In the genomic region with DNA sequence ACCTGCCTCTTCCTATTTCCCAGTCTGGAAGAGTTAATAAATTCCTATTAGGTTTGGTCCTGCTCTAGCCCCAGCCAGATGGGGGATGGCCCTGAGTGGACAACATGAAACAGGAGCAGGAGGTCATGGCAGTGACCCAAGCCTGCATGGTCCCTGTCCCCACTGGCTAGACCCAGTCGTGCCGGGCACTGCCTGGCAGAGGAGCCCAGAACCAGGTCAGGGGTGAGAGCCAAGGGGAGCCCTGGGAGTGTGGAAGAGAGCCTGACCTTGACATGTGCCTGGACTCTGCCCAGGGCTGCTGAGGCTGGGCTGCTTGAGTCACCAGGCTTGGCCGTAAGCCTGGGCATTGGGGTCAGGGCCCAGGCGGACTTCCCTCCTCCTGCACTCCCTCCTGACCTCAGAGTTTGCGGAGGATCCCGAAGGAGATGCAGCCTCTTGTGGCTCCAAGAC, we compare ENCODE assay signal across 17 cellular contexts. TPM values are rescaled to one million over a fixed set of nuclear protein-coding genes. Genes with fewer than 3 reads are reported as not detected.
DNase-seq lines count a peak whose midpoint lies in the region; TF ChIP-seq lines count a peak whose summit lies in the region.
"Had no signal": no experiment of that assay in that cellular context is flagged by ENCODE, and none has a peak within 500 bp of the region (broad histone marks: within the 10 kb centered on the region; RNA-seq: fewer than 3 reads in every experiment).

No MANE protein-coding gene starts in this region.

- H3K9me2 ChIP-seq in PC-9 (ENCODE audit: insufficient read depth): no peaks in the 10 kb centered on the region

- H3K79me2 ChIP-seq in PC-9 (ENCODE audit: low read depth): no peaks in the 10 kb centered on the region

- H3K4me3 ChIP-seq in AG10803 (ENCODE audit: low read length): no peak overlapping the region
- H3K4me3 ChIP-seq in PC-9: no peak overlapping the region
- no peak overlapping the region for H3K4me3 ChIP-seq in ovary
- H3K4me3 ChIP-seq: SJSA1 had no signal

- H3K4me2 ChIP-seq in PC-9: peak overlapping the region; percentile 42

- TF ChIP-seq POLR2A in ovary (IDR thresholded peaks at IDR 0.05): no peak

- no peak for TF ChIP-seq EP300 in ovary (IDR thresholded peaks at IDR 0.05)

- TF ChIP-seq CTCF in AG10803 (conservative IDR thresholded peaks at IDR 0.05; ENCODE audit: low read length): no peak
- no peak for TF ChIP-seq CTCF in PC-9 (conservative IDR thresholded peaks at IDR 0.05)
- TF ChIP-seq CTCF in ovary (IDR thresholded peaks at IDR 0.05): no peak

- BruUV-seq in PC-9 (replicated peaks; lab: Mats Ljungman, UMichigan): no TSS peak

- CTCF ChIA-PET in PC-9 (lab: Charles Lee): no interaction called here

- H3K9me3 ChIP-seq in PC-9 (ENCODE audit: insufficient read depth, low read depth): no peaks in the 10 kb centered on the region
- no peaks in the 10 kb centered on the region for H3K9me3 ChIP-seq in ovary
- H3K9me3 ChIP-seq: SJSA1 had no signal

- H3F3A ChIP-seq in PC-9 (ENCODE audit: insufficient read depth, low read depth): no peaks in the 10 kb centered on the region; the same call in 1 of the 2 replicates

- intact Hi-C loops in PC-9 (cut with micrococcal nuclease; ENCODE audit: unreplicated experiment) (no loop called here), ovary (cut with DNase I) (no loop called here)

- H3K36me3 ChIP-seq in PC-9 (ENCODE audit: low read depth) (no peaks in the 10 kb centered on the region), ovary (no peaks in the 10 kb centered on the region)
- H3K36me3 ChIP-seq: SJSA1 had no signal

- WGBS in ovary, 3 donors: 9 to 18% (median 12%) methylated on average over 6 of the region's 6 CpGs

- no peaks in the 10 kb centered on the region for H4K20me1 ChIP-seq in PC-9 (ENCODE audit: insufficient read depth)

- peaks cover 12% of the 10 kb centered on the region for H3K4me1 ChIP-seq in PC-9 (replicated peaks; ENCODE audit: insufficient read depth)
- H3K4me1 ChIP-seq in ovary (ENCODE audit: insufficient read depth): peaks cover 8% of the 10 kb centered on the region

- POLR2A ChIA-PET in PC-9 (lab: Charles Lee; ENCODE audit: unreplicated experiment): no interaction called here

- H2AFZ ChIP-seq in PC-9: 0 out of 2 replicates have a peak overlapping the region, but pooled peaks have one; percentile 27

- H3K27ac ChIP-seq in PC-9: no peak overlapping the region
- no peak overlapping the region for H3K27ac ChIP-seq in ovary
- H3K27ac ChIP-seq: SJSA1 had no signal

- H3K27me3 ChIP-seq in PC-9 (ENCODE audit: insufficient read depth, low read depth) (no peaks in the 10 kb centered on the region), ovary (no peaks in the 10 kb centered on the region)

- peak; percentile 59 for DNase-seq in AG10803 (ENCODE audit: low read depth)
- peak; percentile 54 to 71 for DNase-seq in PC-9
- DNase-seq in globus pallidus (ENCODE audit: low spot score): peak; percentile 29
- DNase-seq in ovary: peak in 4 of 5 donors; percentile 57 to 85 (median 63)
- no peak for DNase-seq in HuH-7.5 (ENCODE audit: low spot score)
- no peak for DNase-seq in middle frontal gyrus (ENCODE audit: extremely low spot score, low spot score)
- DNase-seq in NCI-H524 (lab: John Stamatoyannopoulos, UW): no peak
- no peak for DNase-seq in superior temporal gyrus (ENCODE audit: extremely low spot score)
- DNase-seq: activated CD4-positive, CD25-positive, alpha-beta regulatory T cell; erythroblast; GDM1 had no signal

RNA-seq across cellular contexts. Expression of a gene that starts 3.6 kb away (rescaled TPM):
- total RNA-seq in PC-9 (2021) (not detected in 2 replicates), ovary (not detected)
- polyA plus RNA-seq in ovary: not detected
- total RNA-seq: bronchial epithelial cell, kidney epithelial cell, NCI-H460, SJSA1, temporal lobe had no signal
- polyA plus RNA-seq: BJ had no signal

RNA-seq across cellular contexts. Expression of a gene that starts 9.5 kb away (rescaled TPM):
- total RNA-seq in PC-9 (2021) (not detected in 2 replicates), ovary (under 1 TPM in 1 of 7 donors, not detected in 6; 0.61 TPM)
- under 1 TPM in 1 of 2 donors, not detected in 1; 0.86 TPM for polyA plus RNA-seq in ovary
- total RNA-seq: bronchial epithelial cell, kidney epithelial cell, NCI-H460, SJSA1, temporal lobe had no signal
- polyA plus RNA-seq: BJ had no signal

RNA-seq across cellular contexts. Expression of a gene that starts 35.1 kb away (rescaled TPM):
- total RNA-seq in PC-9 (2021) (58.3 and 84.9 TPM in 2 replicates), ovary (10 to 100 TPM; 40.8 to 65.8 (median 51.9) TPM)
- 10 to 100 TPM; 18.4 to 65.6 TPM for polyA plus RNA-seq in ovary

RNA-seq across cellular contexts. Expression of a gene that starts 37.5 kb away (rescaled TPM):
- 0.65 and 1.1 TPM in 2 replicates for total RNA-seq in PC-9 (2021)
- 1 to 10 TPM in 1 of 7 donors, under 1 TPM in 4, not detected in 2; 0.73 to 1.2 (median 0.95) TPM for total RNA-seq in ovary
- 1 to 10 TPM in 1 of 2 donors, not detected in 1; 2.2 TPM for polyA plus RNA-seq in ovary
- total RNA-seq: kidney epithelial cell, NCI-H460, SJSA1, temporal lobe had no signal
- polyA plus RNA-seq: BJ had no signal

Comparison
In these comparisons a context has a peak if more than half of its experiments do, and no peak if none do; other contexts are left out.
1. DNase-seq: peak in AG10803 (single experiment), PC-9 (2 of 2), globus pallidus (single experiment) and ovary (4 of 5); none in HuH-7.5 (single experiment), middle frontal gyrus (single experiment), NCI-H524 (0 of 2) and superior temporal gyrus (single experiment).